In the genomic region with DNA sequence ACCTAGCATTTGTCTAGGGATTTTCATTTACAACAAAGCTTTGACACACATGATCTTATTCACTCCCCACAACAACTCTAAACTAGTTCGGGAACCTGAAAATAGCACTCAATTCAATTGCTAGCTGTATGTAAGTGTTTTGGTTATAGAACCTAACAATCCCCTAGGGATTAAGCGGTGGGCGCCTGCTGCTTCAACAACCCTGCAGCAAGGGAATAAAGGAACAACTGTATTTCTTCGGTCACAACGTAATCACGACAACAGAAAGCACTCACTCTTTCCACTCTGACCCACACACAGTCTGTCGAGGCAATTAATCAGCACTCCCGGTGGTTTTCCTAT, we compare ENCODE assay signal across 8 cellular contexts. TPM values are rescaled to one million over a fixed set of nuclear protein-coding genes. Genes with fewer than 3 reads are reported as not detected.
A peak's percentile ranks its signal among the peaks of the same experiment; 100 is the strongest.
DNase-seq lines count a peak whose midpoint lies in the region; ATAC-seq, FAIRE-seq and TF ChIP-seq lines count a peak whose summit lies in the region.

No MANE protein-coding gene starts in this region.

- in situ Hi-C loops in GM13976 (cut with MboI; ENCODE audit: low sequenced_read_pairs, unreplicated experiment): no loop called here

- no peaks in the 10 kb centered on the region for H3K36me3 ChIP-seq in ascending aorta

- H3K27me3 ChIP-seq in ascending aorta: no peaks in the 10 kb centered on the region
- H3K27me3 ChIP-seq in mononuclear cell (ENCODE audit: insufficient read depth, low read length): no peaks in the 10 kb centered on the region

- TF ChIP-seq CTCF in GM13976 (IDR thresholded peaks at IDR 0.05; ENCODE audit: borderline replicate concordance, control extremely low read depth, extremely low read depth, insufficient read depth, missing control alignments): no peak
- TF ChIP-seq CTCF in ascending aorta (IDR thresholded peaks at IDR 0.05): no peak

- DNase-seq in GM13976 (ENCODE audit: low spot score) (peak; percentile 9), ascending aorta (ENCODE audit: low spot score in 2 of 2) (no peak), NCI-H1105 (lab: John Stamatoyannopoulos, UW) (no peak), cerebellar nuclear complex (lab: John Stamatoyannopoulos, UW) (no peak), NCI-H446 (lab: John Stamatoyannopoulos, UW) (no peak), RCC 7860 (ENCODE audit: low spot score) (no peak)

- no peak for FAIRE-seq in RCC 7860 (lab: Jason Lieb, UNC)

- peak overlapping the region; percentile 61 to 77 for H3K27ac ChIP-seq in ascending aorta

- peak; percentile 10 for ATAC-seq in HG02763 (IDR thresholded peaks at IDR 0.05; ENCODE audit: unreplicated experiment)

- H3K4me1 ChIP-seq in ascending aorta: no peaks in the 10 kb centered on the region
- peaks cover 6% of the 10 kb centered on the region for H3K4me1 ChIP-seq in mononuclear cell (ENCODE audit: insufficient read depth, low read length)

- H3K9me3 ChIP-seq in ascending aorta: no peaks in the 10 kb centered on the region
- H3K9me3 ChIP-seq in mononuclear cell (ENCODE audit: low read depth, low read length): no peaks in the 10 kb centered on the region

- intact Hi-C loops in ascending aorta (cut with DNase I): no loop called here

- peak overlapping the region; percentile 61 to 68 for H3K4me3 ChIP-seq in ascending aorta
- peak overlapping the region; percentile 62 for H3K4me3 ChIP-seq in mononuclear cell (ENCODE audit: low read length)

RNA-seq across cellular contexts. Expression of a gene that starts 0.7 kb away (rescaled TPM):
- 27.9 TPM for total RNA-seq in ascending aorta
- 31.0 TPM for total RNA-seq in mononuclear cell
